In genomic region chr6:7140631-7141366, GRCh38 we compare ENCODE assay signal across 8 cellular contexts. TPM values are rescaled to one million over a fixed set of nuclear protein-coding genes. Genes with fewer than 3 reads are reported as not detected.
DNase-seq lines count a peak whose midpoint lies in the region; ATAC-seq and TF ChIP-seq lines count a peak whose summit lies in the region.

No MANE protein-coding gene starts in this region.

- H3K9me3 Mint-ChIP-seq in activated T-helper 17 cell treated with anti-CD3 and anti-CD28 coated beads, Interleukin-2, amount 50 U/mL, for 72 hours = no peaks in the 10 kb centered on the region
- peaks cover 0 to 5% (median 0%) of the 10 kb centered on the region in 11 donors for H3K9me3 Mint-ChIP-seq in naive thymus-derived CD4-positive, alpha-beta T cell
- no peaks in the 10 kb centered on the region for H3K9me3 Mint-ChIP-seq in stimulated activated memory B cell treated with anti-CD40 and anti-IgM and Interleukin-4, amounts not matched to agents 10 μg/mL and 1 μg/mL and 100 μg/mL, for 72 hours

- H4K20me1 ChIP-seq in fibroblast of lung (ENCODE audit: control insufficient read depth, extremely low read depth, insufficient read depth, low read length) = no peaks in the 10 kb centered on the region

- H3K9me3 ChIP-seq in Panc1 (ENCODE audit: control insufficient read depth, insufficient read depth, low read depth, low read length) (no peaks in the 10 kb centered on the region), fibroblast of lung (ENCODE audit: control insufficient read depth, insufficient read depth, low read depth, low read length) (no peaks in the 10 kb centered on the region)
- no peaks in the 10 kb centered on the region for H3K9me3 ChIP-seq in naive thymus-derived CD4-positive, alpha-beta T cell (ENCODE audit: control insufficient read depth in 2 of 3, low read length in 3 of 3)

- no peaks in the 10 kb centered on the region for H3K27me3 Mint-ChIP-seq in activated T-helper 17 cell treated with anti-CD3 and anti-CD28 coated beads, Interleukin-2, amount 50 U/mL, for 72 hours
- no peaks in the 10 kb centered on the region for H3K27me3 Mint-ChIP-seq in naive thymus-derived CD4-positive, alpha-beta T cell
- no peaks in the 10 kb centered on the region for H3K27me3 Mint-ChIP-seq in stimulated activated memory B cell treated with anti-CD40 and anti-IgM and Interleukin-4, amounts not matched to agents 10 μg/mL and 1 μg/mL and 100 μg/mL, for 72 hours

- H3K9ac ChIP-seq in fibroblast of lung (ENCODE audit: insufficient read depth, low read length) = peak overlapping the region; percentile 77

- H3K36me3 ChIP-seq in Panc1 (ENCODE audit: control insufficient read depth, insufficient read depth, low read length) (no peaks in the 10 kb centered on the region), fibroblast of lung (ENCODE audit: control insufficient read depth, insufficient read depth, low read length) (no peaks in the 10 kb centered on the region)
- peaks cover 0 to 4% (median 0%) of the 10 kb centered on the region in 3 experiments for H3K36me3 ChIP-seq in naive thymus-derived CD4-positive, alpha-beta T cell (ENCODE audit: control insufficient read depth in 2 of 3, insufficient read depth in 3 of 3, low read length in 3 of 3)

- POLR2A ChIA-PET in Panc1 (lab: Charles Lee) = interaction anchor here (0.5 kb wide), 1 partner anchor 29 kb away, joined by 7 read pairs; no protein-coding TSS in a partner anchor
- POLR2A ChIA-PET in naive thymus-derived CD4-positive, alpha-beta T cell (lab: Charles Lee) = interaction anchor here (0.6 to 10.7 kb wide), 7 partner anchors 11 to 503 kb away, joined by 3 to 91 read pairs (median 5); partner anchors contain the start of gene RREB1

- peaks cover 40% of the 10 kb centered on the region for H3K4me1 Mint-ChIP-seq in activated T-helper 17 cell treated with anti-CD3 and anti-CD28 coated beads, Interleukin-2, amount 50 U/mL, for 72 hours
- H3K4me1 Mint-ChIP-seq in naive thymus-derived CD4-positive, alpha-beta T cell = peaks cover 45 to 91% (median 85%) of the 10 kb centered on the region in 7 donors
- peaks cover 73% of the 10 kb centered on the region for H3K4me1 Mint-ChIP-seq in stimulated activated memory B cell treated with anti-CD40 and anti-IgM and Interleukin-4, amounts not matched to agents 10 μg/mL and 1 μg/mL and 100 μg/mL, for 72 hours

- H3K79me2 ChIP-seq in fibroblast of lung (ENCODE audit: control insufficient read depth, insufficient read depth, low read length) = peaks cover 81% of the 10 kb centered on the region

- H3K4me2 ChIP-seq in fibroblast of lung (ENCODE audit: extremely low read depth, insufficient read depth, low read length) = peak overlapping the region; percentile 85

- peak overlapping the region; percentile 94 for H3K27ac ChIP-seq in Panc1 (ENCODE audit: low read length)
- peak overlapping the region; percentile 91 for H3K27ac ChIP-seq in fibroblast of lung (ENCODE audit: insufficient read depth, low read length)
- H3K27ac ChIP-seq in naive thymus-derived CD4-positive, alpha-beta T cell (ENCODE audit: low read depth, low read length) = peak overlapping the region; percentile 91

- intact Hi-C loops in Panc1 (cut with micrococcal nuclease; ENCODE audit: unreplicated experiment) = no loop called here
- intact Hi-C loops in naive thymus-derived CD4-positive, alpha-beta T cell (cut with micrococcal nuclease) = loop anchor here (1.0 to 5.0 kb wide), 5 partner anchors 31 to 1880 kb away; partner anchors contain the start of genes CAGE1 (in 1 of the 2), FARS2 (in 1 of the 2), LYRM4 (in 1 of the 2) and RIOK1 (in 1 of the 2)

- DNase-seq in COLO829 (ENCODE audit: low spot score) = peak; percentile 85
- peak; percentile 86 for DNase-seq in HPDE6-E6E7 (ENCODE audit: extremely low spot score)
- DNase-seq in Panc1 (ENCODE audit: low read depth, low spot score) = no peak
- DNase-seq in fibroblast of lung (ENCODE audit: low read depth in 2 of 2) = peak; percentile 69 to 73
- DNase-seq in naive thymus-derived CD4-positive, alpha-beta T cell = peak; percentile 69 to 86 (median 78)

- CTCF ChIA-PET in Panc1 (lab: Charles Lee) = no interaction called here
- CTCF ChIA-PET in naive thymus-derived CD4-positive, alpha-beta T cell (lab: Charles Lee) = interaction anchor here (0.9 kb wide), 1 partner anchor 30 kb away, joined by 3 read pairs; no protein-coding TSS in a partner anchor

- no TSS peak for BruUV-seq in Panc1 (replicated peaks; lab: Mats Ljungman, UMichigan)

- TF ChIP-seq CTCF in Panc1 (IDR thresholded peaks at IDR 0.05) (no peak), fibroblast of lung (conservative IDR thresholded peaks at IDR 0.05 in 1 of 2, IDR thresholded peaks at IDR 0.05 in 1 of 2; ENCODE audit: low read depth in 1 of 2, low read length in 2 of 2) (no peak)

- peak overlapping the region; percentile 49 to 56 for H3K4me3 ChIP-seq in Panc1 (ENCODE audit: low read depth in 2 of 2, low read length in 2 of 2)
- peak overlapping the region; percentile 52 to 64 (median 62) for H3K4me3 ChIP-seq in fibroblast of lung (replicated peaks in 1 of 4; ENCODE audit: control extremely low read depth in 1 of 4, insufficient read depth in 1 of 4, low read depth in 3 of 4, low read length in 4 of 4)
- H3K4me3 ChIP-seq in naive thymus-derived CD4-positive, alpha-beta T cell (ENCODE audit: low read length) = peak overlapping the region; percentile 73

- in situ Hi-C loops in Panc1 (cut with HindIII; ENCODE audit: low pct_unique_long_range_greater_than_20kb, low sequenced_read_pairs) = no loop called here

- H3K27me3 ChIP-seq in Panc1 (ENCODE audit: control insufficient read depth, insufficient read depth, low read length) = no peaks in the 10 kb centered on the region
- no peaks in the 10 kb centered on the region for H3K27me3 ChIP-seq in fibroblast of lung (ENCODE audit: control insufficient read depth, insufficient read depth, low read length)
- no peaks in the 10 kb centered on the region for H3K27me3 ChIP-seq in naive thymus-derived CD4-positive, alpha-beta T cell (ENCODE audit: control insufficient read depth in 2 of 2, insufficient read depth in 2 of 2, low read length in 2 of 2)

- peak overlapping the region; percentile 58 for H2AFZ ChIP-seq in fibroblast of lung (ENCODE audit: low read length)

- peak overlapping the region; percentile 59 for H3K27ac Mint-ChIP-seq in activated T-helper 17 cell treated with anti-CD3 and anti-CD28 coated beads, Interleukin-2, amount 50 U/mL, for 72 hours
- H3K27ac Mint-ChIP-seq in naive thymus-derived CD4-positive, alpha-beta T cell = peak overlapping the region; percentile 85 to 99 (median 96)
- peak overlapping the region; percentile 80 for H3K27ac Mint-ChIP-seq in stimulated activated memory B cell treated with anti-CD40 and anti-IgM and Interleukin-4, amounts not matched to agents 10 μg/mL and 1 μg/mL and 100 μg/mL, for 72 hours

- peak overlapping the region; percentile 92 for H3K4me3 Mint-ChIP-seq in activated T-helper 17 cell treated with anti-CD3 and anti-CD28 coated beads, Interleukin-2, amount 50 U/mL, for 72 hours
- peak overlapping the region; percentile 80 to 92 (median 88) for H3K4me3 Mint-ChIP-seq in naive thymus-derived CD4-positive, alpha-beta T cell
- peak overlapping the region; percentile 83 for H3K4me3 Mint-ChIP-seq in stimulated activated memory B cell treated with anti-CD40 and anti-IgM and Interleukin-4, amounts not matched to agents 10 μg/mL and 1 μg/mL and 100 μg/mL, for 72 hours

- peaks cover 78% of the 10 kb centered on the region for H3K4me1 ChIP-seq in Panc1 (ENCODE audit: control insufficient read depth, insufficient read depth, low read length)
- peaks cover 18% of the 10 kb centered on the region for H3K4me1 ChIP-seq in fibroblast of lung (ENCODE audit: control insufficient read depth, extremely low read depth, insufficient read depth, low read length)
- peaks cover 22 to 51% of the 10 kb centered on the region in 2 donors for H3K4me1 ChIP-seq in naive thymus-derived CD4-positive, alpha-beta T cell (ENCODE audit: control insufficient read depth in 2 of 2, insufficient read depth in 2 of 2, low read length in 2 of 2)

- peak; percentile 46 for ATAC-seq in GM19467 (IDR thresholded peaks at IDR 0.05; ENCODE audit: unreplicated experiment)
- peak; percentile 93 for ATAC-seq in Panc1
- ATAC-seq in activated T-helper 17 cell treated with anti-CD3 and anti-CD28 coated beads, Interleukin-2, amount 50 U/mL, for 72 hours (replicated peaks) = peak; percentile 84
- peak; percentile 89 for ATAC-seq in naive thymus-derived CD4-positive, alpha-beta T cell
- ATAC-seq in stimulated activated memory B cell treated with anti-CD40 and anti-IgM and Interleukin-4, amounts not matched to agents 10 μg/mL and 1 μg/mL and 100 μg/mL, for 72 hours = peak; percentile 89

- no peaks in the 10 kb centered on the region for H3K36me3 Mint-ChIP-seq in activated T-helper 17 cell treated with anti-CD3 and anti-CD28 coated beads, Interleukin-2, amount 50 U/mL, for 72 hours (ENCODE audit: low read depth)
- H3K36me3 Mint-ChIP-seq in naive thymus-derived CD4-positive, alpha-beta T cell = no peaks in the 10 kb centered on the region
- no peaks in the 10 kb centered on the region for H3K36me3 Mint-ChIP-seq in stimulated activated memory B cell treated with anti-CD40 and anti-IgM and Interleukin-4, amounts not matched to agents 10 μg/mL and 1 μg/mL and 100 μg/mL, for 72 hours

RNA-seq across cellular contexts. Expression of gene RREB1, which starts 33.0 kb away (rescaled TPM):
- total RNA-seq in Panc1 (2021; ENCODE audit: unreplicated experiment) (30.7 TPM), fibroblast of lung (15.2 and 18.8 TPM in 2 replicates)
- 17.9 TPM for polyA plus RNA-seq in Panc1 (2012; ENCODE audit: insufficient read length)
- 10 to 100 TPM; 14.8 to 21.9 TPM for total RNA-seq in activated T-helper 17 cell treated with anti-CD3 and anti-CD28 coated beads, Interleukin-2, amount 50 U/mL, for 72 hours
- 2.4 and 2.8 TPM in 2 replicates for polyA plus RNA-seq in fibroblast of lung
- polyA plus RNA-seq in fibroblast of lung (2012) = 5.5 and 7.7 TPM in 2 replicates
- 19.9 and 29.8 TPM in 2 replicates for polyA minus RNA-seq in fibroblast of lung (ENCODE audit: low replicate concordance)
- total RNA-seq in naive thymus-derived CD4-positive, alpha-beta T cell = 10 to 100 TPM; 28.3 to 56.7 (median 51.6) TPM
- 10 to 100 TPM in 1 of 2 donors, 1 to 10 TPM in 1; 4.2 to 10.0 TPM for polyA plus RNA-seq in naive thymus-derived CD4-positive, alpha-beta T cell
